ENCODE assay signal across 8 cellular contexts in the genomic region with DNA sequence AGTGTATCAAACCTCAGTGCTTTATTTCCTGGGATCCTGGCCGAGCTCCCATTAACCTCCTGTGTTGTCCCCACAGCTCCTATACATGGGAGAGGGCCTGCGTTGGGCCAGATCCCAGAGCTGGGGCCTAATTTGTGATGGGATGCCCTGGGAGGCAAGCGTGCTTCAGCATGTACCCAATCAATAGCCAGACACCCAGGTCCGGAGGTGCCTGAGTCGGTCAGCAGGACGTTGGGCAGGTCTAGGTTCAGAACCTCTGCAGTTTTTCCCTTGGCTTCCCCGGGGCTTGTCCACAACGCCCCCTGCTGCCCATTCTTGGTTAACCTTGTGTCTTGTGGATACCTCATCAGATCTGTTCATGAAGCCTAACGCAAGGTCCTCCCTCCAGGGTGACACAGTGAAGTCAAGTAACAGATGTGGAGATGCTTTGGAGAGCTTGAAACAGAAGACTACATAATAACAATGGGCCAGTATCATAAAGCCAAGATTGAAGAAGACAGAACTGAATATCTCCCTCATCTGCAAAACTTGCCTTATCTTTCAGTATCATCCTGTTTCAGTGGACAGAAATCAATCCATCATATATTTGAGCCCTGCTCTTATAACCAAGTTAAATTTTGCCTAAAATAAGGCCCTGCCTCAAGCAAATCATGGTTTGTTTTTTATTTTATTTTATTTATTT. TPM values are rescaled to one million over a fixed set of nuclear protein-coding genes. Genes with fewer than 3 reads are reported as not detected.
DNase-seq lines count a peak whose midpoint lies in the region; ATAC-seq and TF ChIP-seq lines count a peak whose summit lies in the region.
"Not testable (repeated sequence)": the region's sequence is repeated elsewhere in the genome, so short reads cannot be mapped to it uniquely, and the experiment has no call there.

No MANE protein-coding gene starts in this region.

- H3K36me3 Mint-ChIP-seq in neural crest cell (ENCODE audit: low read depth) = not testable (repeated sequence)

- not testable (repeated sequence) for H3K9me3 ChIP-seq in HAP-1

- peak; percentile 83 for TF ChIP-seq CTCF in fibroblast of the aortic adventitia (IDR thresholded peaks at IDR 0.05; ENCODE audit: insufficient read depth, low read length)
- TF ChIP-seq CTCF in neural crest cell (conservative IDR thresholded peaks at IDR 0.05) = peak; percentile 84

- not testable (repeated sequence) for H3K27ac Mint-ChIP-seq in neural crest cell (ENCODE audit: unreplicated experiment)

- in situ Hi-C loops in HAP-1 (cut with MboI; ENCODE audit: low sequenced_read_pairs) = loop anchor here (5.0 kb wide), 1 partner anchor 147 kb away; no protein-coding TSS in a partner anchor

- H3K9me3 Mint-ChIP-seq in neural crest cell = not testable (repeated sequence)

- not testable (repeated sequence) for H3K4me1 Mint-ChIP-seq in neural crest cell

- DNase-seq in EH (ENCODE audit: low read depth) (peak; percentile 84), HAP-1 (ENCODE audit: low spot score in 2 of 2) (peak; percentile 58 to 93), NCI-H1092 (lab: John Stamatoyannopoulos, UW) (peak; percentile 67), SK-N-DZ (ENCODE audit: low spot score) (peak; percentile 71), fibroblast of the aortic adventitia (ENCODE audit: low read depth) (peak; percentile 85), neural crest cell (ENCODE audit: low read depth, low spot score) (peak; percentile 82)
- peak; percentile 76 for DNase-seq in activated T-helper 9 cell treated with anti-CD3 and anti-CD28 coated beads, Interleukin-2, amount 50 U/mL, for 16 hours (ENCODE audit: low read depth)
- peak; percentile 94 for DNase-seq in stimulated activated naive CD8-positive, alpha-beta T cell treated with anti-CD3 and anti-CD28 coated beads, Interleukin-15, Interleukin-2, amounts not matched to agents 100 U/mL and 50 U/mL, for 24 hours

- H3K4me3 Mint-ChIP-seq in neural crest cell = not testable (repeated sequence)

- not testable (repeated sequence) for H3K4me1 ChIP-seq in HAP-1

- not testable (repeated sequence) for H3K27me3 Mint-ChIP-seq in neural crest cell (ENCODE audit: low read depth)

- not testable (repeated sequence) for H3K36me3 ChIP-seq in HAP-1 (replicated peaks)

- not testable (repeated sequence) for H3K27me3 ChIP-seq in HAP-1 (ENCODE audit: low read depth)

- not testable (repeated sequence) for H3K4me3 ChIP-seq in HAP-1; fibroblast of the aortic adventitia (ENCODE audit: low read depth, low read length)

- ATAC-seq in stimulated activated naive CD8-positive, alpha-beta T cell treated with anti-CD3 and anti-CD28 coated beads, Interleukin-15, Interleukin-2, amounts not matched to agents 100 U/mL and 50 U/mL, for 24 hours = peak; percentile 95

RNA-seq across cellular contexts. Expression of gene ANXA4, which starts 27.3 kb away (rescaled TPM):
- 0.50 and 0.54 TPM in 2 replicates for polyA plus RNA-seq in SK-N-DZ (2014; cell fraction: cytosol; rRNA removed)
- 0.28 and 0.47 TPM in 2 replicates for polyA plus RNA-seq in SK-N-DZ (2014; cell fraction: nucleus; rRNA removed)
- total RNA-seq in fibroblast of the aortic adventitia (ENCODE audit: low replicate concordance) (36.9 and 101 TPM in 2 replicates), neural crest cell (4.9 and 6.6 TPM in 2 replicates)
